ENCODE assay signal across 8 cellular contexts in genomic region chr9:93826209-93826608, GRCh38.
DNase-seq lines count a peak whose midpoint lies in the region; ATAC-seq and TF ChIP-seq lines count a peak whose summit lies in the region.

No MANE protein-coding gene starts in this region.

- H3K27ac Mint-ChIP-seq in glutamatergic neuron (ENCODE audit: unreplicated experiment): no peak overlapping the region

- peaks cover 8% of the 10 kb centered on the region for H3K27me3 Mint-ChIP-seq in glutamatergic neuron (ENCODE audit: unreplicated experiment)

- peaks cover 2% of the 10 kb centered on the region for H3K9me3 Mint-ChIP-seq in glutamatergic neuron (ENCODE audit: unreplicated experiment)

- DNase-seq in GM13977 (ENCODE audit: low spot score) (peak; percentile 48), glutamatergic neuron (no peak), MV-4-11 (lab: John Stamatoyannopoulos, UW) (no peak), mucosa of gallbladder (ENCODE audit: low spot score) (no peak)
- DNase-seq in activated CD8-positive, alpha-beta memory T cell treated with anti-CD3 and anti-CD28 coated beads, Interleukin-2, amount 50 U/mL, for 48 hours: peak; percentile 85
- peak in 2 of 3 experiments; percentile 16 to 47 for DNase-seq in stimulated activated CD4-positive, alpha-beta T cell treated with anti-CD3 and anti-CD28 coated beads, TNF-alpha, amount 100 ng/mL, for 24 hours (ENCODE audit: low read depth in 3 of 3)

- TF ChIP-seq CTCF in GM13977 (IDR thresholded peaks at IDR 0.05; ENCODE audit: extremely low read depth, insufficient read depth, missing control alignments) (peak; percentile 64), glutamatergic neuron (IDR thresholded peaks at IDR 0.05; ENCODE audit: partially characterized antibody, unreplicated experiment) (peak; percentile 62)

- no peak for ATAC-seq in GM21423 (IDR thresholded peaks at IDR 0.05; ENCODE audit: unreplicated experiment)
- no peak for ATAC-seq in GM19328 (IDR thresholded peaks at IDR 0.05; ENCODE audit: unreplicated experiment)

- peak overlapping the region; percentile 25 for H3K4me3 Mint-ChIP-seq in glutamatergic neuron (ENCODE audit: unreplicated experiment)

- in situ Hi-C loops in GM13977 (cut with MboI; ENCODE audit: low pct_unique_long_range_greater_than_20kb, low sequenced_read_pairs, unreplicated experiment): no loop called here

- no peaks in the 10 kb centered on the region for H3K4me1 Mint-ChIP-seq in glutamatergic neuron (ENCODE audit: low read depth, unreplicated experiment)

- H3K36me3 Mint-ChIP-seq in glutamatergic neuron (ENCODE audit: unreplicated experiment): peaks cover 16% of the 10 kb centered on the region

Comparison
In these comparisons a context has a peak if more than half of its experiments do, and no peak if none do; other contexts are left out.
1. DNase-seq: peak in GM13977 (single experiment), activated CD8-positive, alpha-beta memory T cell treated with anti-CD3 and anti-CD28 coated beads, Interleukin-2, amount 50 U/mL, for 48 hours (single experiment) and stimulated activated CD4-positive, alpha-beta T cell treated with anti-CD3 and anti-CD28 coated beads, TNF-alpha, amount 100 ng/mL, for 24 hours (2 of 3); none in glutamatergic neuron (single experiment), MV-4-11 (single experiment) and mucosa of gallbladder (single experiment).